1 cellular context compared by ENCODE assay signal in the genomic region with DNA sequence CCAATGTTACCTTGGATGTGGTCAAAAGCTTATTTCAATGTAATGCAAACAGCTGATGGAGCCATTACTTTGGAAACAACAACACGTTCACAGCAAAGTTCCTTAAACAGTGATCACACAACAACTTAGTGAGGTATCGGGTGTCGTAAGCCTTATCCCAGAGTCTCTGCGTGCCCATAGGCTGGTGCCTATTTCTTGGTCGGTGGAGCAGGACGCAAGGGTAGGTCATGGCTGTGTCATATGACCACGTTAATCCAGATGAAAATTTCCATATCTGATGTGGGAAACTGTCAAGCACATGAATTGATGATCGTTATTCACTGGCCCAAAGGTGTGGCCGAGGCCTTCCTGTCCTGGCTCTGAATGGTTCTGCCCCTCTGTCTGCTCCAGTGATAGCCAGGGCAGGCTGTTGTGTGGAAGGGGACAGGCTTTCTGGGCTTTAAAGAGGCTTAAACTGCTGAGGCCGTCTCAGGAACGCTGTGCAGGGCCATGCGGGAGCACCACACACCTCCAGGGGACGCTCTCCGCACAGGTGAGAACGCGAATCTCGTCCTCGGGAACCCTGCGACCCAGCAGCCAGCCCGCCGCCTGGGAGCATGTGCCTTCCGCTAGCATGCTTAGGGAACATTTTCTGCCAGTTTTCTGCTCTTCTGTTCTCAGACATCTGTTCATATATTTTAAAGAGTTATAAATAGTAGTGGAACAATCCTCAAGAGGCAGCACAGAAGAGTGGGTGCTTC.
TF ChIP-seq lines count a peak whose summit lies in the region.

No MANE protein-coding gene starts in this region.

TF ChIP-seq in HCT116, 20 proteins besides CTCF, POLR2A, EP300 and RAD21 (continued from another document):
- TF ChIP-seq SIN3A (IDR thresholded peaks at IDR 0.05; ENCODE audit: low read depth) = no peak
